In the genomic region with DNA sequence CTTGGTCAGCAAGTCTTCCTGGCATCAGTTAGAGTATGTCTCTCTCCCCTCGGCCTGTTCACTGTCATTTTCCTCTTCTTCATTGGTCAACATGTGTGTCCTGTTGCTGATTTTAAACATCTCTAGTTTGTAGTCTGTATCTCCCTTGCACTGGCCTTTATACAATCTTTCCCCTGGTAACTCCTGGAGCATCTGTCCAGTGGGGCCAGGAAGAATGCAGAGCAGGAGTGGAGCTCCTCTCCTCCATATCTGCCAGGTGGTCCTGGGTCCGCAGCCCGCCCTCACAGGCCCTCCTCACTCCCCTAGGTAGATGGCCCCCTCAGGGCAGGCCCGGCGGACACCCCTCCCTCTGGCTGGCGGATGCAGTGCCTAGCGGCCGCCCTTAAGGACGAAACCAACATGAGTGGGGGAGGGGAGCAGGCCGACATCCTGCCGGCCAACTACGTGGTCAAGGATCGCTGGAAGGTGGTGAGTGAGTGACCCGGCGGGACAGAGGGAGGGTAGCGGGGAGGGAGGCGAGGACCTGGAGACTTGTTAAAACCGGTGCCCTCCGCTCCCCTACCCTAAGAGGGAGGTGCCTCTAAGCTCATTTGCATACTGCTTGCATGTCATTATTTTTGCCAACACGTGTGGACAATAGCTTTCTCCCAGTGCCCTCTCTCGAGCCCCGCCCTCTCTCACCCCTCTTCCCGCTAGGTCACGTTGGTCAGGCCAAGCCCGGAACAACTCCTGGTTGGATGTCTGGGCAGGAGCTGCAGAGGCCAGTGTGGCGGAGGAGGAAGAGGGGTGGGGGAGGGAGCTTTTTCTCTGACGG, we compare ENCODE assay signal across 8 cellular contexts. TPM values are rescaled to one million over a fixed set of nuclear protein-coding genes. Genes with fewer than 3 reads are reported as not detected.
DNase-seq lines count a peak whose midpoint lies in the region; ATAC-seq and TF ChIP-seq lines count a peak whose summit lies in the region.

No MANE protein-coding gene starts in this region.

- POLR2A ChIA-PET in AG04449 (lab: Yijun Ruan, JAX) (no interaction called here), OCI-LY7 (lab: Charles Lee) (interaction anchor here (0.6 to 1.8 kb wide), 8 partner anchors 8 to 260 kb away, joined by 3 to 7 read pairs (median 4); a partner anchor contains a TSS)

- peak overlapping the region; percentile 94 for H2AFZ ChIP-seq in OCI-LY7 (ENCODE audit: low read length)

- H4K20me1 ChIP-seq in OCI-LY7 (ENCODE audit: insufficient read depth, low read length) = no peaks in the 10 kb centered on the region

- H3K9me2 ChIP-seq in OCI-LY7 (ENCODE audit: insufficient read depth, low read length) = no peaks in the 10 kb centered on the region

- ATAC-seq in GM18502 (IDR thresholded peaks at IDR 0.05; ENCODE audit: poor library complexity, unreplicated experiment) (peak; percentile 48), HG03025 (IDR thresholded peaks at IDR 0.05; ENCODE audit: low FRiP score, unreplicated experiment) (peak; percentile 44), lower lobe of right lung (peak; percentile 89 to 92)

- peaks cover 20% of the 10 kb centered on the region for H3K4me1 ChIP-seq in OCI-LY7 (ENCODE audit: insufficient read depth, low read length, poor library complexity, severe bottlenecking)
- H3K4me1 ChIP-seq in lower lobe of right lung = peaks cover 6% of the 10 kb centered on the region

- DNase-seq in AG04449 (ENCODE audit: low read depth, low spot score) (no peak), OCI-LY7 (ENCODE audit: low spot score) (peak; percentile 83), coronary artery (ENCODE audit: low spot score) (peak; percentile 81), lower lobe of right lung (peak; percentile 90), NK-92 (lab: John Stamatoyannopoulos, UW; ENCODE audit: unreplicated experiment) (no peak)

- no peaks in the 10 kb centered on the region for H3K9me3 ChIP-seq in OCI-LY7 (ENCODE audit: low read length)
- H3K9me3 ChIP-seq in lower lobe of right lung = no peaks in the 10 kb centered on the region

- no peak for TF ChIP-seq CTCF in AG04449 (IDR thresholded peaks at IDR 0.05; ENCODE audit: insufficient read depth, low read length, missing control alignments)
- no peak for TF ChIP-seq CTCF in OCI-LY7 (conservative IDR thresholded peaks at IDR 0.05; ENCODE audit: low read length)
- TF ChIP-seq CTCF in coronary artery (IDR thresholded peaks at IDR 0.05) = no peak
- TF ChIP-seq CTCF in lower lobe of right lung (IDR thresholded peaks at IDR 0.05) = no peak

- intact Hi-C loops in OCI-LY7 (cut with micrococcal nuclease; ENCODE audit: unreplicated experiment) (loop anchor here (1.0 kb wide), 1 partner anchor 75 kb away; a partner anchor contains a TSS), lower lobe of right lung (cut with DNase I) (no loop called here)

- peak overlapping the region; percentile 44 for H3K4me3 ChIP-seq in AG04449 (ENCODE audit: low read depth, low read length)
- peak overlapping the region; percentile 72 for H3K4me3 ChIP-seq in OCI-LY7 (ENCODE audit: low read depth, low read length, poor library complexity, severe bottlenecking)
- peak overlapping the region; percentile 79 for H3K4me3 ChIP-seq in coronary artery
- H3K4me3 ChIP-seq in lower lobe of right lung = peak overlapping the region; percentile 78

- peak overlapping the region; percentile 73 for H3K4me2 ChIP-seq in OCI-LY7 (ENCODE audit: low read length)

- peaks cover 41% of the 10 kb centered on the region for H3K27me3 ChIP-seq in lower lobe of right lung (ENCODE audit: low read depth)

- CTCF ChIA-PET in AG04449 (lab: Yijun Ruan, JAX) = interaction anchor here (1.4 to 2.0 kb wide), 2 partner anchors 17 to 18 kb away, joined by 3 to 14 read pairs; a partner anchor contains a TSS
- CTCF ChIA-PET in OCI-LY7 (lab: Charles Lee; ENCODE audit: unreplicated experiment) = interaction anchor here (0.6 to 1.9 kb wide), 4 partner anchors 9 to 115 kb away, joined by 3 to 25 read pairs (median 8); a partner anchor contains a TSS

- no TSS peak for BruUV-seq in OCI-LY7 (replicated peaks; lab: Mats Ljungman, UMichigan)

- H3K79me2 ChIP-seq in OCI-LY7 (ENCODE audit: insufficient read depth, low read depth, low read length) = no peaks in the 10 kb centered on the region

- H3K27ac ChIP-seq in OCI-LY7 (ENCODE audit: low read depth, low read length, poor library complexity, severe bottlenecking) = no peak overlapping the region
- H3K27ac ChIP-seq in coronary artery = peak overlapping the region; percentile 17 to 49
- peak overlapping the region; percentile 46 for H3K27ac ChIP-seq in lower lobe of right lung
- peak overlapping the region; percentile 62 for H3K27ac ChIP-seq in temporal lobe (ENCODE audit: low read depth, low read length)

- no peaks in the 10 kb centered on the region for H3K36me3 ChIP-seq in OCI-LY7 (ENCODE audit: insufficient read depth, low read length)
- H3K36me3 ChIP-seq in lower lobe of right lung = no peaks in the 10 kb centered on the region

RNA-seq across cellular contexts. Expression of a gene that starts 3.2 kb away (rescaled TPM):
- 0.05 and 0.35 TPM in 2 replicates for total RNA-seq in OCI-LY7 (2014; rRNA removed; shearing (Covaris generic))
- total RNA-seq in OCI-LY7 (2022) = 1.5 and 1.7 TPM in 2 replicates
- total RNA-seq in lower lobe of right lung = 0.09 TPM
- total RNA-seq in temporal lobe = 15.0 TPM

RNA-seq across cellular contexts. Expression of a gene that starts 17.2 kb away (rescaled TPM):
- total RNA-seq in OCI-LY7 (2014; rRNA removed; shearing (Covaris generic)) = 111 and 126 TPM in 2 replicates
- 58.7 and 65.5 TPM in 2 replicates for total RNA-seq in OCI-LY7 (2022)
- total RNA-seq in lower lobe of right lung = 24.0 TPM
- total RNA-seq in temporal lobe = 12.8 TPM

RNA-seq across cellular contexts. Expression of a gene that starts 51.6 kb away (rescaled TPM):
- total RNA-seq in OCI-LY7 (2014; rRNA removed; shearing (Covaris generic)) = not detected in 2 replicates
- total RNA-seq in OCI-LY7 (2022) (not detected in 2 replicates), lower lobe of right lung (not detected), temporal lobe (0.25 TPM)

Comparison
In these comparisons a context has a peak if more than half of its experiments do, and no peak if none do; other contexts are left out.
1. DNase-seq: peak in OCI-LY7 (single experiment), coronary artery (single experiment) and lower lobe of right lung (single experiment); none in AG04449 (single experiment) and NK-92 (single experiment).
2. Peak in every context shown above with its lines, with median percentiles within 50 percentile points of each other: H3K4me3 ChIP-seq and ATAC-seq.